1 cellular context compared by ENCODE assay signal in genomic region chr9:16653491-16654407, GRCh38.
A peak's percentile ranks its signal among the peaks of the same experiment; 100 is the strongest.
TF ChIP-seq lines count a peak whose summit lies in the region.

No MANE protein-coding gene starts in this region.

TF ChIP-seq in HepG2, 621 proteins besides CTCF, POLR2A, EP300 and RAD21 (continued from another document):
- TF ChIP-seq HNF1B (CRISPR knock-in tag; IDR thresholded peaks at IDR 0.05): no peak
- TF ChIP-seq ZMYM4 (CRISPR knock-in tag; IDR thresholded peaks at IDR 0.05): peak; percentile 37; the same call in 1 of the 2 replicates
- no peak for TF ChIP-seq ZBTB3 (CRISPR knock-in tag; IDR thresholded peaks at IDR 0.05; ENCODE audit: borderline replicate concordance, low read depth)
- 0 out of 2 replicates have a peak, but pooled peaks have one; percentile 28 for TF ChIP-seq ZBTB7B (CRISPR knock-in tag; IDR thresholded peaks at IDR 0.05)
- TF ChIP-seq ZFP36L2 (CRISPR knock-in tag; IDR thresholded peaks at IDR 0.05): no peak
- no peak for TF ChIP-seq MNT (IDR thresholded peaks at IDR 0.05)
- no peak for TF ChIP-seq ZNF460 (CRISPR knock-in tag; IDR thresholded peaks at IDR 0.05; ENCODE audit: borderline replicate concordance)
- TF ChIP-seq SALL1 (CRISPR knock-in tag; IDR thresholded peaks at IDR 0.05): peak; percentile 72
- TF ChIP-seq HOXA3 (CRISPR knock-in tag; IDR thresholded peaks at IDR 0.05): no peak; the same call in 1 of the 2 replicates
- TF ChIP-seq TAF1 (CRISPR knock-in tag; IDR thresholded peaks at IDR 0.05): no peak
- no peak for TF ChIP-seq BRF2 (CRISPR knock-in tag; IDR thresholded peaks at IDR 0.05)
- TF ChIP-seq TBL1XR1 (IDR thresholded peaks at IDR 0.05; ENCODE audit: borderline replicate concordance, low read length, partially characterized antibody): peak; percentile 10
- TF ChIP-seq FOXP1 (IDR thresholded peaks at IDR 0.05): no peak
- peak; percentile 63; the same call in 1 of the 2 replicates for TF ChIP-seq FOXP1 (CRISPR knock-in tag; IDR thresholded peaks at IDR 0.05)
- no peak for TF ChIP-seq LRRFIP1 (CRISPR knock-in tag; conservative IDR thresholded peaks at IDR 0.05)
TF ChIP-seq in HepG2: peak in this region for 35.
